In the genomic region with DNA sequence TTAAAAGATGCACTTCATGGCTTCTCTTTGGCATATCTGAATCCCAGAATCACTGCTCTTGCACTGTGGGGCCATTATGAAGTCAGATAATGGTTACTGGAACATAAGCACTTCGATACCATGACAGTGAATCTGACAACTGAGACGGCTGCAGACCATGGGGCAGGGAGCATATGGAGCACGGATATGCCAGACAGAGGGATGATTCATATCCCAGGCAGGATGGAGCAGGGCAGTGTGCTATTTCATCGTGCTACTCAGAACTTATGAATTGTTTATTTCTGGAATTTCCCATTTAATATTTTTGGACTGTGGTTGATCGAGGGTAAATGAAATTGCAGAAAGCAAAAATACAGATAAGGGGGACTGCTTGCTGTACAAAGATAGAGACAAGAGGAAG, we compare ENCODE assay signal across 19 cellular contexts.
DNase-seq lines count a peak whose midpoint lies in the region; ATAC-seq lines count a peak whose summit lies in the region.
"Had no signal": no experiment of that assay in that cellular context is flagged by ENCODE, and none has a peak within 500 bp of the region (broad histone marks: within the 10 kb centered on the region; RNA-seq: fewer than 3 reads in every experiment).

No MANE protein-coding gene starts in this region.

- no peaks in the 10 kb centered on the region for H3K79me1 ChIP-seq in mesenchymal stem cell (replicated peaks; ENCODE audit: low read length, poor library complexity, severe bottlenecking)
- H3K79me1 ChIP-seq in neuronal stem cell (ENCODE audit: low read depth, low read length), result no peaks in the 10 kb centered on the region

- H3K4me1 ChIP-seq in mesenchymal stem cell (ENCODE audit: control insufficient read depth, insufficient read depth, low read depth, low read length) (no peaks in the 10 kb centered on the region), neuronal stem cell (ENCODE audit: control insufficient read depth in 2 of 2, insufficient read depth in 1 of 2, low read depth in 1 of 2, low read length in 2 of 2) (no peaks in the 10 kb centered on the region)
- H3K4me1 ChIP-seq: ascending aorta, esophagus squamous epithelium, sigmoid colon had no signal

- 41% methylated on average over 5 of the region's 5 CpGs for WGBS in mesenchymal stem cell
- WGBS in neuronal stem cell (ENCODE audit: extremely low coverage in 2 of 2, insufficient read length in 2 of 2, insufficient replicate concordance in 1 of 2), 2 donors, result no CpG with 5 or more reads among the region's 5 CpGs

- CTCF ChIA-PET in activated CD8-positive, alpha-beta memory T cell treated with anti-CD3 and anti-CD28 coated beads, Interleukin-2, amount 10 ng/mL, durations not matched to agents 7 days and 5 days (lab: Charles Lee), result no interaction called here

- H3K36me3 Mint-ChIP-seq in activated CD8-positive, alpha-beta memory T cell treated with anti-CD3 and anti-CD28 coated beads, Interleukin-2, amount 10 ng/mL, durations not matched to agents 7 days and 5 days, result no peaks in the 10 kb centered on the region

- peak; percentile 51 for DNase-seq in ELR (ENCODE audit: low read depth)
- DNase-seq in RPMI7951 (ENCODE audit: low read depth), result peak; percentile 24
- DNase-seq in dermis microvascular lymphatic vessel endothelial cell (ENCODE audit: low read depth in 2 of 2), result peak; percentile 21 to 80
- DNase-seq in mesenchymal stem cell, result peak; percentile 29
- no peak for DNase-seq in activated CD8-positive, alpha-beta memory T cell treated with anti-CD3 and anti-CD28 coated beads, Interleukin-2, amount 10 ng/mL, durations not matched to agents 7 days and 5 days
- DNase-seq in neuronal stem cell (ENCODE audit: low spot score), result no peak
- no peak for DNase-seq in NCI-H2107 treated with DMSO at 0.1 percent for 48 hours (lab: John Stamatoyannopoulos, UW; ENCODE audit: unreplicated experiment)
- DNase-seq: activated CD8-positive, alpha-beta memory T cell treated with anti-CD3 and anti-CD28 coated beads, Interleukin-2, amount 50 U/mL, for 4 hours; activated gamma-delta T cell; DMS79; esophagus squamous epithelium; left colon; NCI-H1105; sigmoid colon; stimulated activated CD4-positive, alpha-beta T cell treated with anti-CD3 and anti-CD28 coated beads, Interleukin-4, amount 100 ng/mL, for 1 hour; stimulated activated CD8-positive, alpha-beta memory T cell treated with anti-CD3 and anti-CD28 coated beads, Interleukin-4, amount 100 ng/mL, for 48 hours; T-helper 17 cell had no signal

- no peak overlapping the region for H4K91ac ChIP-seq in mesenchymal stem cell (ENCODE audit: low read length)
- H4K91ac ChIP-seq in neuronal stem cell (ENCODE audit: low read depth, low read length, poor library complexity), result no peak overlapping the region

- H3K9ac ChIP-seq in mesenchymal stem cell (ENCODE audit: low read length) (no peak overlapping the region), neuronal stem cell (ENCODE audit: low read depth, low read length, poor library complexity) (no peak overlapping the region)

- no peaks in the 10 kb centered on the region for H3K36me3 ChIP-seq in mesenchymal stem cell (ENCODE audit: control insufficient read depth in 1 of 2, insufficient read depth in 2 of 2, low read depth in 1 of 2, low read length in 2 of 2)
- no peaks in the 10 kb centered on the region for H3K36me3 ChIP-seq in neuronal stem cell (replicated peaks in 1 of 2; ENCODE audit: control insufficient read depth in 2 of 2, insufficient read depth in 2 of 2, low read length in 2 of 2)
- H3K36me3 ChIP-seq: ascending aorta, esophagus squamous epithelium, sigmoid colon had no signal

- H2AFZ ChIP-seq in mesenchymal stem cell (ENCODE audit: low read depth, low read length) (no peak overlapping the region), neuronal stem cell (ENCODE audit: low read length) (no peak overlapping the region)

- H3K27ac ChIP-seq in mesenchymal stem cell (ENCODE audit: low read length, poor library complexity, severe bottlenecking) (no peak overlapping the region), neuronal stem cell (replicated peaks; ENCODE audit: low read length) (no peak overlapping the region)
- H3K27ac ChIP-seq: ascending aorta, esophagus squamous epithelium, sigmoid colon had no signal

- no peak overlapping the region for H3K18ac ChIP-seq in mesenchymal stem cell (ENCODE audit: low read depth in 1 of 2, low read length in 2 of 2)
- no peak overlapping the region for H3K18ac ChIP-seq in neuronal stem cell (ENCODE audit: low read length)

- H4K8ac ChIP-seq in mesenchymal stem cell (ENCODE audit: low read length) (no peak overlapping the region), neuronal stem cell (ENCODE audit: low read depth, low read length) (no peak overlapping the region)

- H3K4ac ChIP-seq in mesenchymal stem cell (ENCODE audit: low read depth in 1 of 2, low read length in 2 of 2) (no peak overlapping the region), neuronal stem cell (ENCODE audit: low read length) (no peak overlapping the region)

- H2BK120ac ChIP-seq in mesenchymal stem cell (ENCODE audit: low read depth, low read length) (no peak overlapping the region), neuronal stem cell (ENCODE audit: low read depth, low read length) (no peak overlapping the region)

- H3K23ac ChIP-seq in mesenchymal stem cell (ENCODE audit: low read length in 2 of 2) (no peak overlapping the region), neuronal stem cell (ENCODE audit: low read depth, low read length, poor library complexity) (no peak overlapping the region)

- no peak overlapping the region for H2BK5ac ChIP-seq in mesenchymal stem cell (ENCODE audit: low read depth, low read length, poor library complexity, severe bottlenecking)
- no peak overlapping the region for H2BK5ac ChIP-seq in neuronal stem cell (ENCODE audit: low read length)

- H3K4me2 ChIP-seq in mesenchymal stem cell (ENCODE audit: low read length, poor library complexity, severe bottlenecking) (no peak overlapping the region), neuronal stem cell (ENCODE audit: insufficient read depth, low read length, poor library complexity, severe bottlenecking) (no peak overlapping the region)

- no peak overlapping the region for H3K27ac Mint-ChIP-seq in activated CD8-positive, alpha-beta memory T cell treated with anti-CD3 and anti-CD28 coated beads, Interleukin-2, amount 10 ng/mL, durations not matched to agents 7 days and 5 days
- H3K27ac Mint-ChIP-seq: dendritic cell treated with granulocyte-macrophage colony-stimulating factor and Interleukin-4, amounts not matched to agents 40 ng/mL and 50 ng/mL, for 4 days; T-helper 17 cell had no signal

- peaks cover 54% of the 10 kb centered on the region for H3K27me3 Mint-ChIP-seq in activated CD8-positive, alpha-beta memory T cell treated with anti-CD3 and anti-CD28 coated beads, Interleukin-2, amount 10 ng/mL, durations not matched to agents 7 days and 5 days

- no peak overlapping the region for H3K4me3 Mint-ChIP-seq in activated CD8-positive, alpha-beta memory T cell treated with anti-CD3 and anti-CD28 coated beads, Interleukin-2, amount 10 ng/mL, durations not matched to agents 7 days and 5 days
- H3K4me3 Mint-ChIP-seq: dendritic cell treated with granulocyte-macrophage colony-stimulating factor and Interleukin-4, amounts not matched to agents 40 ng/mL and 50 ng/mL, for 4 days; T-helper 17 cell had no signal

- H3K14ac ChIP-seq in mesenchymal stem cell (ENCODE audit: low read length in 2 of 2) (no peak overlapping the region), neuronal stem cell (ENCODE audit: low read length) (no peak overlapping the region)

- H3K4me1 Mint-ChIP-seq in activated CD8-positive, alpha-beta memory T cell treated with anti-CD3 and anti-CD28 coated beads, Interleukin-2, amount 10 ng/mL, durations not matched to agents 7 days and 5 days, result no peaks in the 10 kb centered on the region

- H3K4me3 ChIP-seq in mesenchymal stem cell (ENCODE audit: insufficient read depth in 1 of 2, low read depth in 1 of 2, low read length in 2 of 2) (no peak overlapping the region), neuronal stem cell (ENCODE audit: low read length in 2 of 2) (no peak overlapping the region)
- H3K4me3 ChIP-seq: ascending aorta, esophagus squamous epithelium, sigmoid colon had no signal

- no peak for ATAC-seq in activated CD8-positive, alpha-beta memory T cell treated with anti-CD3 and anti-CD28 coated beads, Interleukin-2, amount 10 ng/mL, durations not matched to agents 7 days and 5 days
- ATAC-seq: left colon, T-helper 17 cell had no signal

- H2BK12ac ChIP-seq in mesenchymal stem cell (ENCODE audit: low read length in 2 of 2) (no peak overlapping the region), neuronal stem cell (ENCODE audit: low read length) (no peak overlapping the region)

- H2BK15ac ChIP-seq in mesenchymal stem cell (ENCODE audit: low read depth, poor library complexity, severe bottlenecking) (no peak overlapping the region), neuronal stem cell (ENCODE audit: low read length) (no peak overlapping the region)

- H3K27me3 ChIP-seq in mesenchymal stem cell (ENCODE audit: control insufficient read depth in 1 of 2, insufficient read depth in 1 of 2, low read length in 2 of 2) (peaks cover 0 to 55% of the 10 kb centered on the region in 2 experiments), neuronal stem cell (ENCODE audit: control insufficient read depth in 3 of 3, insufficient read depth in 3 of 3, low read depth in 1 of 3, low read length in 3 of 3) (peaks cover 0 to 6% (median 0%) of the 10 kb centered on the region in 3 experiments)
- H3K27me3 ChIP-seq: ascending aorta, sigmoid colon had no signal

- H3K9me3 ChIP-seq in mesenchymal stem cell (ENCODE audit: control insufficient read depth, low read length) (peaks cover 23% of the 10 kb centered on the region), neuronal stem cell (replicated peaks in 1 of 2; ENCODE audit: control insufficient read depth in 2 of 2, insufficient read depth in 1 of 2, low read depth in 1 of 2, low read length in 2 of 2) (peaks cover 0 to 2% of the 10 kb centered on the region in 2 donors)
- H3K9me3 ChIP-seq: ascending aorta, esophagus squamous epithelium, sigmoid colon had no signal

- H3K9me3 Mint-ChIP-seq in activated CD8-positive, alpha-beta memory T cell treated with anti-CD3 and anti-CD28 coated beads, Interleukin-2, amount 10 ng/mL, durations not matched to agents 7 days and 5 days (ENCODE audit: low read depth), result no peaks in the 10 kb centered on the region
- H3K9me3 Mint-ChIP-seq: dendritic cell treated with granulocyte-macrophage colony-stimulating factor and Interleukin-4, amounts not matched to agents 40 ng/mL and 50 ng/mL, for 4 days had no signal

- no peak overlapping the region for H2AK5ac ChIP-seq in mesenchymal stem cell (ENCODE audit: low read length, severe bottlenecking)
- no peak overlapping the region for H2AK5ac ChIP-seq in neuronal stem cell (ENCODE audit: low read depth, low read length)

Comparison
In these comparisons a context has a peak if more than half of its experiments do, and no peak if none do; other contexts are left out.
1. DNase-seq: peak in ELR (single experiment), RPMI7951 (single experiment), dermis microvascular lymphatic vessel endothelial cell (2 of 2) and mesenchymal stem cell (single experiment); none in activated CD8-positive, alpha-beta memory T cell treated with anti-CD3 and anti-CD28 coated beads, Interleukin-2, amount 10 ng/mL, durations not matched to agents 7 days and 5 days (single experiment), neuronal stem cell (single experiment) and NCI-H2107 treated with DMSO at 0.1 percent for 48 hours (single experiment).